Comparison of ENCODE assay signal across 8 cellular contexts in genomic region chr17:11144358-11145233, GRCh38.
A peak's percentile ranks its signal among the peaks of the same experiment; 100 is the strongest.
DNase-seq lines count a peak whose midpoint lies in the region; ATAC-seq, FAIRE-seq and TF ChIP-seq lines count a peak whose summit lies in the region.

No MANE protein-coding gene starts in this region.

- no peaks in the 10 kb centered on the region for H3F3A ChIP-seq in DOHH2 (ENCODE audit: control insufficient read depth, insufficient read depth)

- H3K4me2 ChIP-seq in DOHH2 (ENCODE audit: low read length) = no peak overlapping the region
- no peak overlapping the region for H3K4me2 ChIP-seq in HepG2 (ENCODE audit: low read depth, low read length)

- TF ChIP-seq EP300 in HepG2 (IDR thresholded peaks at IDR 0.05; ENCODE audit: low read depth in 2 of 2, low read length in 2 of 2) (no peak), HepG2 (CRISPR knock-in tag; IDR thresholded peaks at IDR 0.05; ENCODE audit: borderline replicate concordance) (no peak)

- no peak overlapping the region for H3K4me3 Mint-ChIP-seq in immature natural killer cell

- H4K20me1 ChIP-seq in DOHH2 (ENCODE audit: control insufficient read depth, insufficient read depth, low read depth, low read length) (no peaks in the 10 kb centered on the region), HepG2 (ENCODE audit: insufficient read depth, low read length) (no peaks in the 10 kb centered on the region)

- no peak overlapping the region for H2AFZ ChIP-seq in HepG2 (ENCODE audit: low read length)

- POLR2A ChIA-PET in HepG2 (lab: Yijun Ruan, JAX) = no interaction called here

- no peaks in the 10 kb centered on the region for H3K27me3 ChIP-seq in DOHH2 (ENCODE audit: control insufficient read depth, low read length)
- H3K27me3 ChIP-seq in body of pancreas = no peaks in the 10 kb centered on the region
- no peaks in the 10 kb centered on the region for H3K27me3 ChIP-seq in HepG2 (ENCODE audit: control insufficient read depth in 1 of 2, insufficient read depth in 2 of 2, low read length in 2 of 2)

- H3K9me3 ChIP-seq in DOHH2 (ENCODE audit: control insufficient read depth, insufficient read depth, low read length) = no peaks in the 10 kb centered on the region
- H3K9me3 ChIP-seq in body of pancreas = no peaks in the 10 kb centered on the region
- no peaks in the 10 kb centered on the region for H3K9me3 ChIP-seq in HepG2 (ENCODE audit: low read length)

- BruUV-seq in HepG2 (replicated peaks; lab: Mats Ljungman, UMichigan) = no TSS peak

- no peak overlapping the region for H3K27ac Mint-ChIP-seq in immature natural killer cell

- peak; percentile 71 for TF ChIP-seq CTCF in DOHH2 (IDR thresholded peaks at IDR 0.05; ENCODE audit: low read depth, low read length, poor library complexity, severe bottlenecking)
- TF ChIP-seq CTCF in body of pancreas (IDR thresholded peaks at IDR 0.05) = peak; percentile 21 to 75 (median 65)
- TF ChIP-seq CTCF in HepG2 (CRISPR knock-in tag; IDR thresholded peaks at IDR 0.05) = peak; percentile 78

- DNase-seq in KBM-7 (peak; percentile 27), body of pancreas (peak; percentile 37 to 53 (median 44)), HepG2 (ENCODE audit: low spot score) (peak; percentile 18), immature natural killer cell (no peak)

- peak; percentile 76 for FAIRE-seq in HepG2 (lab: Jason Lieb, UNC)

- no peaks in the 10 kb centered on the region for H3K4me1 Mint-ChIP-seq in immature natural killer cell

- H3K27me3 Mint-ChIP-seq in immature natural killer cell (ENCODE audit: low read depth in 3 of 3) = peaks cover 2 to 7% (median 4%) of the 10 kb centered on the region in 3 donors

- no peak overlapping the region for H3K9ac ChIP-seq in HepG2 (ENCODE audit: insufficient read depth, low read depth, low read length)

- H3K4me1 ChIP-seq in DOHH2 (ENCODE audit: control insufficient read depth, low read length) = no peaks in the 10 kb centered on the region
- H3K4me1 ChIP-seq in body of pancreas = no peaks in the 10 kb centered on the region
- H3K4me1 ChIP-seq in HepG2 (ENCODE audit: insufficient read depth, low read length) = no peaks in the 10 kb centered on the region

- TF ChIP-seq RAD21 in HepG2 (CRISPR knock-in tag; IDR thresholded peaks at IDR 0.05) = no peak

- H3K4me3 ChIP-seq in DOHH2 (ENCODE audit: low read length) = no peak overlapping the region
- no peak overlapping the region for H3K4me3 ChIP-seq in body of pancreas
- no peak overlapping the region for H3K4me3 ChIP-seq in HepG2 (replicated peaks in 1 of 3; ENCODE audit: insufficient read depth in 1 of 3, low read depth in 2 of 3, low read length in 3 of 3)

- in situ Hi-C loops in KBM-7 (cut with MboI; ENCODE audit: low pct_unique_long_range_greater_than_20kb, low sequenced_read_pairs) = no loop called here
- in situ Hi-C loops in HepG2 (cut with HindIII; ENCODE audit: extremely low pct_ligation_motif_present, low pct_unique_long_range_greater_than_20kb) = loop anchor here (5.0 kb wide), 1 partner anchor 267 kb away; no protein-coding TSS in a partner anchor

- ATAC-seq in body of pancreas (no peak), HepG2 (peak; percentile 47; the same call in 2 of the 3 replicates), GM18867 (IDR thresholded peaks at IDR 0.05; ENCODE audit: unreplicated experiment) (no peak), GM19395 (IDR thresholded peaks at IDR 0.05; ENCODE audit: unreplicated experiment) (no peak), HG02610 (IDR thresholded peaks at IDR 0.05; ENCODE audit: unreplicated experiment) (no peak)

- no peaks in the 10 kb centered on the region for H3K79me2 ChIP-seq in DOHH2 (ENCODE audit: control insufficient read depth, low read length)
- H3K79me2 ChIP-seq in HepG2 (ENCODE audit: insufficient read depth, low read length) = no peaks in the 10 kb centered on the region

- no peaks in the 10 kb centered on the region for H3K36me3 ChIP-seq in DOHH2 (ENCODE audit: control insufficient read depth, low read length)
- no peaks in the 10 kb centered on the region for H3K36me3 ChIP-seq in body of pancreas (replicated peaks in 1 of 2; ENCODE audit: insufficient read depth in 1 of 2, low read depth in 2 of 2)
- H3K36me3 ChIP-seq in HepG2 (replicated peaks in 1 of 2; ENCODE audit: control insufficient read depth in 1 of 2, insufficient read depth in 2 of 2, low read length in 2 of 2) = no peaks in the 10 kb centered on the region

- no peak overlapping the region for H3K27ac ChIP-seq in DOHH2 (ENCODE audit: low read depth, low read length)
- no peak overlapping the region for H3K27ac ChIP-seq in body of pancreas
- no peak overlapping the region for H3K27ac ChIP-seq in HepG2 (ENCODE audit: extremely low read length, insufficient read depth, low read length)

- no peaks in the 10 kb centered on the region for H3K36me3 Mint-ChIP-seq in immature natural killer cell

- no peaks in the 10 kb centered on the region for H3K9me2 ChIP-seq in DOHH2 (replicated peaks; ENCODE audit: control insufficient read depth, low read length)

- peaks cover 0 to 7% (median 0%) of the 10 kb centered on the region in 6 donors for H3K9me3 Mint-ChIP-seq in immature natural killer cell

- 25 to 28% methylated on average over 7 of the region's 7 CpGs for WGBS in body of pancreas, 2 donors
- 15% methylated on average over 7 of the region's 7 CpGs for WGBS in HepG2 (ENCODE audit: low lambda C conversion rate)

- intact Hi-C loops in body of pancreas (cut with DNase I) = loop anchor here (5.0 kb wide), 1 partner anchor 267 kb away; no protein-coding TSS in a partner anchor
- intact Hi-C loops in HepG2 (cut with micrococcal nuclease; ENCODE audit: unreplicated experiment) = loop anchor here (1.0 kb wide), 1 partner anchor 265 kb away; no protein-coding TSS in a partner anchor

- CTCF ChIA-PET in HepG2 (lab: Yijun Ruan, JAX; ENCODE audit: low intra/inter-chr PET ratio, low total read pairs) = interaction anchor here (0.6 to 2.2 kb wide), 2 partner anchors 269 to 391 kb away, joined by 3 to 14 read pairs; no protein-coding TSS in a partner anchor

- TF ChIP-seq POLR2A in body of pancreas (IDR thresholded peaks at IDR 0.05) = no peak
- no peak for TF ChIP-seq POLR2A in HepG2 (IDR thresholded peaks at IDR 0.05; ENCODE audit: insufficient read depth in 1 of 2, low read depth in 2 of 2, low read length in 2 of 2)

TF ChIP-seq in HepG2, 621 proteins besides CTCF, POLR2A, EP300 and RAD21:
- TF ChIP-seq ZNF567 (CRISPR knock-in tag; IDR thresholded peaks at IDR 0.05; ENCODE audit: borderline replicate concordance) = no peak
- TF ChIP-seq CREB1 (IDR thresholded peaks at IDR 0.05) = no peak
- no peak for TF ChIP-seq CREB1 (CRISPR knock-in tag; IDR thresholded peaks at IDR 0.05)
- peak; percentile 64; the same call in 1 of the 2 replicates for TF ChIP-seq SMC3 (IDR thresholded peaks at IDR 0.05; ENCODE audit: low read length)
- no peak for TF ChIP-seq CHCHD3 (CRISPR knock-in tag; IDR thresholded peaks at IDR 0.05)
- no peak for TF ChIP-seq ZNF598 (CRISPR knock-in tag; IDR thresholded peaks at IDR 0.05; ENCODE audit: borderline replicate concordance)
- TF ChIP-seq BRF2 (CRISPR knock-in tag; IDR thresholded peaks at IDR 0.05) = no peak
- TF ChIP-seq RXRB (CRISPR knock-in tag; IDR thresholded peaks at IDR 0.05; ENCODE audit: borderline replicate concordance) = no peak
- TF ChIP-seq SRF (IDR thresholded peaks at IDR 0.05; ENCODE audit: low read depth, low read length) = peak; percentile 52; the same call in 1 of the 2 replicates
- TF ChIP-seq ZNF619 (CRISPR knock-in tag; IDR thresholded peaks at IDR 0.05) = no peak
- no peak for TF ChIP-seq BRCA1 (CRISPR knock-in tag; IDR thresholded peaks at IDR 0.05)
- no peak for TF ChIP-seq HNF4G (IDR thresholded peaks at IDR 0.05; ENCODE audit: borderline replicate concordance, low read depth, low read length)
- no peak for TF ChIP-seq HNF4G (CRISPR knock-in tag; IDR thresholded peaks at IDR 0.05; ENCODE audit: borderline replicate concordance, low read depth)
- no peak for TF ChIP-seq BRD4 (CRISPR knock-in tag; IDR thresholded peaks at IDR 0.05)
- peak; percentile 64 for TF ChIP-seq STAG1 (CRISPR knock-in tag; IDR thresholded peaks at IDR 0.05)
- no peak for TF ChIP-seq POGZ (CRISPR knock-in tag; IDR thresholded peaks at IDR 0.05)
- no peak for TF ChIP-seq ZFAT (CRISPR knock-in tag; conservative IDR thresholded peaks at IDR 0.05)
- no peak for TF ChIP-seq ZNF800 (CRISPR knock-in tag; IDR thresholded peaks at IDR 0.05)
- no peak for TF ChIP-seq LBX2 (CRISPR knock-in tag; IDR thresholded peaks at IDR 0.05; ENCODE audit: borderline replicate concordance)
- TF ChIP-seq SALL2 (CRISPR knock-in tag; IDR thresholded peaks at IDR 0.05) = no peak
- no peak for TF ChIP-seq MEF2D (CRISPR knock-in tag; IDR thresholded peaks at IDR 0.05)
- TF ChIP-seq CCAR2 (optimal IDR thresholded peaks at IDR 0.05; ENCODE audit: low read depth, low read length) = no peak

Comparison
In these comparisons a context has a peak if more than half of its experiments do, and no peak if none do; other contexts are left out.
1. DNase-seq: peak in KBM-7 (single experiment), body of pancreas (4 of 4) and HepG2 (single experiment); none in immature natural killer cell (0 of 3).
2. Peak in every context shown above with its lines, with median percentiles within 50 percentile points of each other: CTCF ChIP-seq.